ENCODE assay signal across 21 cellular contexts in the genomic region with DNA sequence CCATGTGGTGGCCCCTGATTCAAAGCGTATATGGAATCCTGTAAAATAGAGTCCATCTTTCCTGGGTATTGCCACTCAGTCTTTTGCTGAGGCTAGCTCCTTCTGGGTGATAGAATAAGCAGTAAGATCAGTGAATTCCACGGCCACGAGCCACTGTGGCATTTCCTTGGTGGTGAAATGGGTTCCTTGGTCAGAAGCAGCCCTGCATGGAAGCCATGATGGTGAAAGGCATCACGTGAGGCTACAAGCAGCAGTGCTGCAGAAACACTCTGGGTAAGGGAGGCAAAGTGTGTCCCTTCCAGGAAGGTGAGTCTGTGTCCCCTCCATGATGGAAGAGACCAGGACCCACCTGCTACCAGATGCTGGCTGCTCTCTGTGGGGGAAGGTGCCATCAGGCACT. TPM values are rescaled to one million over a fixed set of nuclear protein-coding genes. Genes with fewer than 3 reads are reported as not detected.
"Had no signal": no experiment of that assay in that cellular context is flagged by ENCODE, and none has a peak within 500 bp of the region (broad histone marks: within the 10 kb centered on the region; RNA-seq: fewer than 3 reads in every experiment).

No MANE protein-coding gene starts in this region.

- H3K4me3 ChIP-seq: smooth muscle cell, testis, upper lobe of left lung had no signal

- H3K4me3 Mint-ChIP-seq: activated naive CD8-positive, alpha-beta T cell; endodermal cell; naive thymus-derived CD8-positive, alpha-beta T cell had no signal

- H3K27ac ChIP-seq: foreskin keratinocyte, neutrophil, testis, upper lobe of left lung had no signal

- H3K4me1 ChIP-seq: foreskin keratinocyte had no signal

- H3K9me3 ChIP-seq: neutrophil, testis, upper lobe of left lung had no signal

- H3K9me3 Mint-ChIP-seq: endodermal cell; naive thymus-derived CD8-positive, alpha-beta T cell had no signal

- H3K4me2 ChIP-seq: smooth muscle cell had no signal

- H3K36me3 Mint-ChIP-seq: activated naive CD8-positive, alpha-beta T cell; naive thymus-derived CD8-positive, alpha-beta T cell had no signal

- DNase-seq: activated CD4-positive, alpha-beta T cell treated with anti-CD3 and anti-CD28 coated beads for 1 hour; amniotic stem cell; endodermal cell; foreskin keratinocyte; hippocampal formation; left cardiac atrium; stimulated activated CD4-positive, alpha-beta T cell treated with anti-CD3 and anti-CD28 coated beads, Interleukin-4, amount 100 ng/mL, for 1 hour; testis; upper lobe of left lung had no signal

- ATAC-seq: foreskin keratinocyte; left cardiac atrium; naive thymus-derived CD8-positive, alpha-beta T cell; sciatic nerve had no signal

- H3K36me3 ChIP-seq: upper lobe of left lung had no signal

- FAIRE-seq: islet of Langerhans had no signal

- H3K27me3 ChIP-seq: testis had no signal

- H3K27ac Mint-ChIP-seq: activated naive CD8-positive, alpha-beta T cell; endodermal cell; naive thymus-derived CD8-positive, alpha-beta T cell had no signal

RNA-seq across cellular contexts. Expression of a gene that starts 19.6 kb away (rescaled TPM):
- polyA plus RNA-seq: naive thymus-derived CD8-positive, alpha-beta T cell had no signal

RNA-seq across cellular contexts. Expression of a gene that starts 48.4 kb away (rescaled TPM):
- total RNA-seq: activated CD8-positive, alpha-beta memory T cell treated with anti-CD3 and anti-CD28 coated beads for 36 hours; dermis microvascular lymphatic vessel endothelial cell; foreskin keratinocyte; naive thymus-derived CD8-positive, alpha-beta T cell; smooth muscle cell had no signal
- polyA plus RNA-seq: foreskin keratinocyte; naive thymus-derived CD8-positive, alpha-beta T cell; smooth muscle cell had no signal

RNA-seq across cellular contexts. Expression of a gene that starts 58.9 kb away (rescaled TPM):
- total RNA-seq: activated CD8-positive, alpha-beta memory T cell treated with anti-CD3 and anti-CD28 coated beads for 36 hours; cardiac septum; dermis microvascular lymphatic vessel endothelial cell; endodermal cell; epithelial cell of proximal tubule; fibroblast of lung; foreskin keratinocyte; lower leg skin; naive thymus-derived CD8-positive, alpha-beta T cell; sciatic nerve; smooth muscle cell; upper lobe of left lung had no signal
- polyA plus RNA-seq: fibroblast of lung; foreskin keratinocyte; naive thymus-derived CD8-positive, alpha-beta T cell; smooth muscle cell had no signal
